ENCODE assay signal across 1 cellular context in the genomic region with DNA sequence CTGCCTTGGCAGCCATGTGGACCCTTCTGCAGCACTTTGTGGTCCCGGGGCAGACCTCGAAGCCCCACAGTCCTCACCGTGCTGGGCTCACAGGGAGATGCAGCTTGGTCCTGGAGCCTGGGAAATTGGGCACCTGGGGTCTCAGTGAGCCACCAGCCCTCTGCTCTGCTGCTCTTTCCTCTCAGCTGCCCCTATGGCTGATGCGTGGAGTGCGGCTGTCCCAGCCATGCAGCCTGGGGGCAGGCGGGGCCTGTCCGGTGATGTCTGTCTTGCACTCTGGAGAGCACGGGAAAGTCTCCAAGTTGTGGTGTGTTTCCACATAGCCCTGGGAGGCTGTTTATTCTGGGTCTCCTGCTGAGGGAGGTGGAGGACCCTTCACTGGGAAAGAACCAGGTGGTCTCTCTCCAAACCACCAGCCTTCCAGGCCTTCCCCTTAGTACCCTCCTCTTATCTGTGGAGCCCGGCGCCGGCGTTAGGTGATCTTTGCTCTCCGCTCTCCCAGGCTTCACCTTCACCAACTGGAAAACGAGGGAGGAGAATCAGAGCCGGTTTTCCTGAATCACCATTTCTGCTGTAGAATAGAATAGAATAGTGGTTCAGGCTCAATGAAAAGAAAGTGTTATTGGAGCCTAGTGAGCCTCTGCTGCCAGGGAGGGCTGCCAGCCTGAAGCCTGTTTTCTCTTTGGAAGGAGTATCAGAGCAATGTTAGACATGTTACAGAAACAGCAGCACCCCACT.
TF ChIP-seq lines count a peak whose summit lies in the region.

No MANE protein-coding gene starts in this region.

TF ChIP-seq in HepG2, 621 proteins besides CTCF, POLR2A, EP300 and RAD21 (continued from another document and continues in another):
- TF ChIP-seq FOXK2 (IDR thresholded peaks at IDR 0.05) (no peak), MYNN (CRISPR knock-in tag; IDR thresholded peaks at IDR 0.05; ENCODE audit: low read depth) (no peak), ZNF232 (CRISPR knock-in tag; IDR thresholded peaks at IDR 0.05; ENCODE audit: borderline replicate concordance) (no peak), ZNF607 (CRISPR knock-in tag; IDR thresholded peaks at IDR 0.05; ENCODE audit: borderline replicate concordance) (no peak), SP1 (IDR thresholded peaks at IDR 0.05) (no peak), SP1 (CRISPR knock-in tag; IDR thresholded peaks at IDR 0.05) (no peak), DNMT3B (CRISPR knock-in tag; conservative IDR thresholded peaks at IDR 0.05) (no peak), DNMT1 (CRISPR knock-in tag; IDR thresholded peaks at IDR 0.05) (no peak), ZNF17 (CRISPR knock-in tag; IDR thresholded peaks at IDR 0.05) (no peak), ZNF292 (CRISPR knock-in tag; IDR thresholded peaks at IDR 0.05; ENCODE audit: borderline replicate concordance, low read depth) (0 out of 2 replicates have a peak, but pooled peaks have one; percentile 23), ZNF432 (CRISPR knock-in tag; IDR thresholded peaks at IDR 0.05; ENCODE audit: borderline replicate concordance) (no peak), ZNF780A (CRISPR knock-in tag; IDR thresholded peaks at IDR 0.05) (no peak), JUN (CRISPR knock-in tag; IDR thresholded peaks at IDR 0.05) (no peak), SMAD1 (CRISPR knock-in tag; IDR thresholded peaks at IDR 0.05; ENCODE audit: borderline replicate concordance, low read depth) (no peak), ZNF746 (CRISPR knock-in tag; IDR thresholded peaks at IDR 0.05) (no peak), CCAR2 (optimal IDR thresholded peaks at IDR 0.05; ENCODE audit: low read depth, low read length) (no peak), TOPORS (CRISPR knock-in tag; IDR thresholded peaks at IDR 0.05) (no peak), ZNF589 (CRISPR knock-in tag; conservative IDR thresholded peaks at IDR 0.05) (no peak), SIX4 (CRISPR knock-in tag; IDR thresholded peaks at IDR 0.05) (no peak), ZNF317 (CRISPR knock-in tag; IDR thresholded peaks at IDR 0.05) (no peak), RXRB (CRISPR knock-in tag; IDR thresholded peaks at IDR 0.05; ENCODE audit: borderline replicate concordance) (no peak), HMG20B (CRISPR knock-in tag; conservative IDR thresholded peaks at IDR 0.05) (no peak), ZNF180 (CRISPR knock-in tag; IDR thresholded peaks at IDR 0.05; ENCODE audit: borderline replicate concordance, low read depth) (no peak), EZH2 (conservative IDR thresholded peaks at IDR 0.05; ENCODE audit: low read depth, low read length) (no peak), ZNF629 (CRISPR knock-in tag; conservative IDR thresholded peaks at IDR 0.05) (no peak), NFYC (CRISPR knock-in tag; IDR thresholded peaks at IDR 0.05) (no peak), ZFP36L1 (CRISPR knock-in tag; IDR thresholded peaks at IDR 0.05) (no peak), ZNF703 (CRISPR knock-in tag; IDR thresholded peaks at IDR 0.05; ENCODE audit: borderline replicate concordance) (no peak), RBM22 (optimal IDR thresholded peaks at IDR 0.05; ENCODE audit: low read length) (no peak), ZNF839 (CRISPR knock-in tag; IDR thresholded peaks at IDR 0.05; ENCODE audit: borderline replicate concordance) (no peak), TCF7L2 (IDR thresholded peaks at IDR 0.05; ENCODE audit: low read depth, low read length) (no peak), KLF6 (CRISPR knock-in tag; IDR thresholded peaks at IDR 0.05) (no peak), ESRRA (CRISPR knock-in tag; IDR thresholded peaks at IDR 0.05; ENCODE audit: low read depth) (no peak), ELF1 (CRISPR knock-in tag; IDR thresholded peaks at IDR 0.05) (no peak), SNRNP70 (IDR thresholded peaks at IDR 0.05; ENCODE audit: low read depth, low read length) (no peak), ZEB1 (IDR thresholded peaks at IDR 0.05; ENCODE audit: insufficient replicate concordance, low read depth) (no peak), ZNF782 (CRISPR knock-in tag; IDR thresholded peaks at IDR 0.05; ENCODE audit: borderline replicate concordance) (no peak), ZNF354B (CRISPR knock-in tag; IDR thresholded peaks at IDR 0.05) (no peak), BCL6 (CRISPR knock-in tag; IDR thresholded peaks at IDR 0.05) (no peak), BHLHE40 (IDR thresholded peaks at IDR 0.05; ENCODE audit: low read length) (no peak), SRY (CRISPR knock-in tag; IDR thresholded peaks at IDR 0.05) (no peak), ZNF326 (CRISPR knock-in tag; IDR thresholded peaks at IDR 0.05; ENCODE audit: borderline replicate concordance) (no peak)
- TF ChIP-seq, protein P1, sequence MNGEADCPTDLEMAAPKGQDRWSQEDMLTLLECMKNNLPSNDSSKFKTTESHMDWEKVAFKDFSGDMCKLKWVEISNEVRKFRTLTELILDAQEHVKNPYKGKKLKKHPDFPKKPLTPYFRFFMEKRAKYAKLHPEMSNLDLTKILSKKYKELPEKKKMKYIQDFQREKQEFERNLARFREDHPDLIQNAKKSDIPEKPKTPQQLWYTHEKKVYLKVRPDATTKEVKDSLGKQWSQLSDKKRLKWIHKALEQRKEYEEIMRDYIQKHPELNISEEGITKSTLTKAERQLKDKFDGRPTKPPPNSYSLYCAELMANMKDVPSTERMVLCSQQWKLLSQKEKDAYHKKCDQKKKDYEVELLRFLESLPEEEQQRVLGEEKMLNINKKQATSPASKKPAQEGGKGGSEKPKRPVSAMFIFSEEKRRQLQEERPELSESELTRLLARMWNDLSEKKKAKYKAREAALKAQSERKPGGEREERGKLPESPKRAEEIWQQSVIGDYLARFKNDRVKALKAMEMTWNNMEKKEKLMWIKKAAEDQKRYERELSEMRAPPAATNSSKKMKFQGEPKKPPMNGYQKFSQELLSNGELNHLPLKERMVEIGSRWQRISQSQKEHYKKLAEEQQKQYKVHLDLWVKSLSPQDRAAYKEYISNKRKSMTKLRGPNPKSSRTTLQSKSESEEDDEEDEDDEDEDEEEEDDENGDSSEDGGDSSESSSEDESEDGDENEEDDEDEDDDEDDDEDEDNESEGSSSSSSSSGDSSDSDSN (CRISPR knock-in tag; IDR thresholded peaks at IDR 0.05) = peak; percentile 65; the same call in 1 of the 2 replicates
- TF ChIP-seq, protein P2, sequence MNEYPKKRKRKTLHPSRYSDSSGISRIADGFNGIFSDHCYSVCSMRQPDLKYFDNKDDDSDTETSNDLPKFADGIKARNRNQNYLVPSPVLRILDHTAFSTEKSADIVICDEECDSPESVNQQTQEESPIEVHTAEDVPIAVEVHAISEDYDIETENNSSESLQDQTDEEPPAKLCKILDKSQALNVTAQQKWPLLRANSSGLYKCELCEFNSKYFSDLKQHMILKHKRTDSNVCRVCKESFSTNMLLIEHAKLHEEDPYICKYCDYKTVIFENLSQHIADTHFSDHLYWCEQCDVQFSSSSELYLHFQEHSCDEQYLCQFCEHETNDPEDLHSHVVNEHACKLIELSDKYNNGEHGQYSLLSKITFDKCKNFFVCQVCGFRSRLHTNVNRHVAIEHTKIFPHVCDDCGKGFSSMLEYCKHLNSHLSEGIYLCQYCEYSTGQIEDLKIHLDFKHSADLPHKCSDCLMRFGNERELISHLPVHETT (CRISPR knock-in tag; conservative IDR thresholded peaks at IDR 0.05) = no peak
- TF ChIP-seq, protein P3, sequence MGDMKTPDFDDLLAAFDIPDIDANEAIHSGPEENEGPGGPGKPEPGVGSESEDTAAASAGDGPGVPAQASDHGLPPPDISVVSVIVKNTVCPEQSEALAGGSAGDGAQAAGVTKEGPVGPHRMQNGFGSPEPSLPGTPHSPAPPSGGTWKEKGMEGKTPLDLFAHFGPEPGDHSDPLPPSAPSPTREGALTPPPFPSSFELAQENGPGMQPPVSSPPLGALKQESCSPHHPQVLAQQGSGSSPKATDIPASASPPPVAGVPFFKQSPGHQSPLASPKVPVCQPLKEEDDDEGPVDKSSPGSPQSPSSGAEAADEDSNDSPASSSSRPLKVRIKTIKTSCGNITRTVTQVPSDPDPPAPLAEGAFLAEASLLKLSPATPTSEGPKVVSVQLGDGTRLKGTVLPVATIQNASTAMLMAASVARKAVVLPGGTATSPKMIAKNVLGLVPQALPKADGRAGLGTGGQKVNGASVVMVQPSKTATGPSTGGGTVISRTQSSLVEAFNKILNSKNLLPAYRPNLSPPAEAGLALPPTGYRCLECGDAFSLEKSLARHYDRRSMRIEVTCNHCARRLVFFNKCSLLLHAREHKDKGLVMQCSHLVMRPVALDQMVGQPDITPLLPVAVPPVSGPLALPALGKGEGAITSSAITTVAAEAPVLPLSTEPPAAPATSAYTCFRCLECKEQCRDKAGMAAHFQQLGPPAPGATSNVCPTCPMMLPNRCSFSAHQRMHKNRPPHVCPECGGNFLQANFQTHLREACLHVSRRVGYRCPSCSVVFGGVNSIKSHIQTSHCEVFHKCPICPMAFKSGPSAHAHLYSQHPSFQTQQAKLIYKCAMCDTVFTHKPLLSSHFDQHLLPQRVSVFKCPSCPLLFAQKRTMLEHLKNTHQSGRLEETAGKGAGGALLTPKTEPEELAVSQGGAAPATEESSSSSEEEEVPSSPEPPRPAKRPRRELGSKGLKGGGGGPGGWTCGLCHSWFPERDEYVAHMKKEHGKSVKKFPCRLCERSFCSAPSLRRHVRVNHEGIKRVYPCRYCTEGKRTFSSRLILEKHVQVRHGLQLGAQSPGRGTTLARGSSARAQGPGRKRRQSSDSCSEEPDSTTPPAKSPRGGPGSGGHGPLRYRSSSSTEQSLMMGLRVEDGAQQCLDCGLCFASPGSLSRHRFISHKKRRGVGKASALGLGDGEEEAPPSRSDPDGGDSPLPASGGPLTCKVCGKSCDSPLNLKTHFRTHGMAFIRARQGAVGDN (CRISPR knock-in tag; IDR thresholded peaks at IDR 0.05) = peak; percentile 88
- TF ChIP-seq, protein P4, sequence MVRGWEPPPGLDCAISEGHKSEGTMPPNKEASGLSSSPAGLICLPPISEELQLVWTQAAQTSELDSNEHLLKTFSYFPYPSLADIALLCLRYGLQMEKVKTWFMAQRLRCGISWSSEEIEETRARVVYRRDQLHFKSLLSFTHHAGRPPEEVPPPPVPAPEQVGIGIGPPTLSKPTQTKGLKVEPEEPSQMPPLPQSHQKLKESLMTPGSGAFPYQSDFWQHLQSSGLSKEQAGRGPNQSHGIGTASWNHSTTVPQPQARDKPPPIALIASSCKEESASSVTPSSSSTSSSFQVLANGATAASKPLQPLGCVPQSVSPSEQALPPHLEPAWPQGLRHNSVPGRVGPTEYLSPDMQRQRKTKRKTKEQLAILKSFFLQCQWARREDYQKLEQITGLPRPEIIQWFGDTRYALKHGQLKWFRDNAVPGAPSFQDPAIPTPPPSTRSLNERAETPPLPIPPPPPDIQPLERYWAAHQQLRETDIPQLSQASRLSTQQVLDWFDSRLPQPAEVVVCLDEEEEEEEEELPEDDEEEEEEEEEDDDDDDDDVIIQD (CRISPR knock-in tag; IDR thresholded peaks at IDR 0.05; ENCODE audit: low read depth) = no peak; the same call in 1 of the 2 replicates
- TF ChIP-seq, protein P5, sequence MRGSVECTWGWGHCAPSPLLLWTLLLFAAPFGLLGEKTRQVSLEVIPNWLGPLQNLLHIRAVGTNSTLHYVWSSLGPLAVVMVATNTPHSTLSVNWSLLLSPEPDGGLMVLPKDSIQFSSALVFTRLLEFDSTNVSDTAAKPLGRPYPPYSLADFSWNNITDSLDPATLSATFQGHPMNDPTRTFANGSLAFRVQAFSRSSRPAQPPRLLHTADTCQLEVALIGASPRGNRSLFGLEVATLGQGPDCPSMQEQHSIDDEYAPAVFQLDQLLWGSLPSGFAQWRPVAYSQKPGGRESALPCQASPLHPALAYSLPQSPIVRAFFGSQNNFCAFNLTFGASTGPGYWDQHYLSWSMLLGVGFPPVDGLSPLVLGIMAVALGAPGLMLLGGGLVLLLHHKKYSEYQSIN (CRISPR knock-in tag; IDR thresholded peaks at IDR 0.05; ENCODE audit: borderline replicate concordance) = no peak
- TF ChIP-seq, protein P6, sequence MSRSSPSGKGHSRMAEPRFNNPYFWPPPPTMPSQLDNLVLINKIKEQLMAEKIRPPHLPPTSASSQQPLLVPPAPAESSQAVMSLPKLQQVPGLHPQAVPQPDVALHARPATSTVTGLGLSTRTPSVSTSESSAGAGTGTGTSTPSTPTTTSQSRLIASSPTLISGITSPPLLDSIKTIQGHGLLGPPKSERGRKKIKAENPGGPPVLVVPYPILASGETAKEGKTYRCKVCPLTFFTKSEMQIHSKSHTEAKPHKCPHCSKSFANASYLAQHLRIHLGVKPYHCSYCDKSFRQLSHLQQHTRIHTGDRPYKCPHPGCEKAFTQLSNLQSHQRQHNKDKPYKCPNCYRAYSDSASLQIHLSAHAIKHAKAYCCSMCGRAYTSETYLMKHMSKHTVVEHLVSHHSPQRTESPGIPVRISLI (CRISPR knock-in tag; IDR thresholded peaks at IDR 0.05; ENCODE audit: borderline replicate concordance) = no peak
- TF ChIP-seq, protein P7, sequence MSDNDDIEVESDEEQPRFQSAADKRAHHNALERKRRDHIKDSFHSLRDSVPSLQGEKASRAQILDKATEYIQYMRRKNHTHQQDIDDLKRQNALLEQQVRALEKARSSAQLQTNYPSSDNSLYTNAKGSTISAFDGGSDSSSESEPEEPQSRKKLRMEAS (IDR thresholded peaks at IDR 0.05) = peak; percentile 50; the same call in 1 of the 2 replicates
- TF ChIP-seq, protein P8, sequence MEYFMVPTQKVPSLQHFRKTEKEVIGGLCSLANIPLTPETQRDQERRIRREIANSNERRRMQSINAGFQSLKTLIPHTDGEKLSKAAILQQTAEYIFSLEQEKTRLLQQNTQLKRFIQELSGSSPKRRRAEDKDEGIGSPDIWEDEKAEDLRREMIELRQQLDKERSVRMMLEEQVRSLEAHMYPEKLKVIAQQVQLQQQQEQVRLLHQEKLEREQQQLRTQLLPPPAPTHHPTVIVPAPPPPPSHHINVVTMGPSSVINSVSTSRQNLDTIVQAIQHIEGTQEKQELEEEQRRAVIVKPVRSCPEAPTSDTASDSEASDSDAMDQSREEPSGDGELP (IDR thresholded peaks at IDR 0.05; ENCODE audit: borderline replicate concordance, low read depth) = no peak
- TF ChIP-seq, protein P9, sequence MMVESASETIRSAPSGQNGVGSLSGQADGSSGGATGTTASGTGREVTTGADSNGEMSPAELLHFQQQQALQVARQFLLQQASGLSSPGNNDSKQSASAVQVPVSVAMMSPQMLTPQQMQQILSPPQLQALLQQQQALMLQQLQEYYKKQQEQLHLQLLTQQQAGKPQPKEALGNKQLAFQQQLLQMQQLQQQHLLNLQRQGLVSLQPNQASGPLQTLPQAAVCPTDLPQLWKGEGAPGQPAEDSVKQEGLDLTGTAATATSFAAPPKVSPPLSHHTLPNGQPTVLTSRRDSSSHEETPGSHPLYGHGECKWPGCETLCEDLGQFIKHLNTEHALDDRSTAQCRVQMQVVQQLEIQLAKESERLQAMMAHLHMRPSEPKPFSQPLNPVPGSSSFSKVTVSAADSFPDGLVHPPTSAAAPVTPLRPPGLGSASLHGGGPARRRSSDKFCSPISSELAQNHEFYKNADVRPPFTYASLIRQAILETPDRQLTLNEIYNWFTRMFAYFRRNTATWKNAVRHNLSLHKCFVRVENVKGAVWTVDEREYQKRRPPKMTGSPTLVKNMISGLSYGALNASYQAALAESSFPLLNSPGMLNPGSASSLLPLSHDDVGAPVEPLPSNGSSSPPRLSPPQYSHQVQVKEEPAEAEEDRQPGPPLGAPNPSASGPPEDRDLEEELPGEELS (CRISPR knock-in tag; IDR thresholded peaks at IDR 0.05) = no peak
- TF ChIP-seq, protein P10, sequence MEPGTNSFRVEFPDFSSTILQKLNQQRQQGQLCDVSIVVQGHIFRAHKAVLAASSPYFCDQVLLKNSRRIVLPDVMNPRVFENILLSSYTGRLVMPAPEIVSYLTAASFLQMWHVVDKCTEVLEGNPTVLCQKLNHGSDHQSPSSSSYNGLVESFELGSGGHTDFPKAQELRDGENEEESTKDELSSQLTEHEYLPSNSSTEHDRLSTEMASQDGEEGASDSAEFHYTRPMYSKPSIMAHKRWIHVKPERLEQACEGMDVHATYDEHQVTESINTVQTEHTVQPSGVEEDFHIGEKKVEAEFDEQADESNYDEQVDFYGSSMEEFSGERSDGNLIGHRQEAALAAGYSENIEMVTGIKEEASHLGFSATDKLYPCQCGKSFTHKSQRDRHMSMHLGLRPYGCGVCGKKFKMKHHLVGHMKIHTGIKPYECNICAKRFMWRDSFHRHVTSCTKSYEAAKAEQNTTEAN (CRISPR knock-in tag; conservative IDR thresholded peaks at IDR 0.05) = no peak
